8 cellular contexts compared by ENCODE assay signal in the genomic region with DNA sequence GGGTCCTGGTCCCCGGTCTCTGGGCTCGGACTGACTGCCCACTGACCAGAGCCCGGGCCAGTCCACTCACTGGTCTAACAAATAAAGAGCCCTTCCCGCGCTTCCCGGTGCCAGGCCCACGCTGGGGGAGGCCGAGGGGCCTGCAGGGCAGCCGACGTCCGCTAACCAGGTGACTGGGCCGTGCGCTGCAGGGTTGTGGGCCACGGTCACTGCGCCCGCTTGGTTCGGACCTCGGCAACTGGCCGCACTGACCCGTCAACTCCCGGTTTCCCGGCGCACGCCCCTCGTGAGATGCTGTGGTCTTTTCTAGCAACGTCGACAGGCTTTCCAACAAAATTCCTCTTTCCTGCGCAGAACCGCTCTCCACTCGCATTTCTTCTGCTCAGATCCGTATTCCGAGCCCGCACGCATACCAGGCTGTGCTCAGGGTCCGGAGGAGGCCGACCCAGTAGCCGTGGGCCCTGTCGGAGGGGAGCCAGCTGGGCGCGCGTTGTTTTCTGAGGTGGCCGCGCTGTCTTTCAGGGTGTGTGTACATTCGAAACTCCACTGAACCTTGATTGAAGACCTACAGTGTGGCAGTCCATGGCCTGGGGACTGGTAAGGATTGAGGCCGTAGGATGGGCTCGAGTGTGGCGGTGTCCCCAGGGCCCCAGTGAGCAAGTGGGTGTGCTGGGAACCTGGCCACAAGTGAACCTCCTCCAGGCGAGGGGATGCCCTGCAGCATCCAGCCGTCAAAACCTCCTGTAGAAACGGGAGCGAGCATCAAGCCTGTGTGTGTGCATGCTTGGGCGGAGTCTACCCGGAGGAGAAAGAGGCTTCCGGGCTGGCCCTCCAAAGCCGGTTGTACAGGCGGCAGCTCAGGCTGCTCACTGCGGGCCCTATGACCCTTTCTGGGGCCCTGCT. TPM values are rescaled to one million over a fixed set of nuclear protein-coding genes. Genes with fewer than 3 reads are reported as not detected.
DNase-seq lines count a peak whose midpoint lies in the region; ATAC-seq, FAIRE-seq and TF ChIP-seq lines count a peak whose summit lies in the region.

No MANE protein-coding gene starts in this region.

- ATAC-seq in WTC11 (peak; percentile 0; the same call in 1 of the 2 replicates), pancreas (no peak), GM19023 (IDR thresholded peaks at IDR 0.05; ENCODE audit: unreplicated experiment) (no peak), HG03457 (IDR thresholded peaks at IDR 0.05; ENCODE audit: unreplicated experiment) (no peak)

- H3K4me1 ChIP-seq in BE2C (peaks cover 16% of the 10 kb centered on the region), HAP-1 (peaks cover 20% of the 10 kb centered on the region), pancreas (peaks cover 8 to 19% (median 12%) of the 10 kb centered on the region in 3 donors)

- no peaks in the 10 kb centered on the region for H3K36me3 Mint-ChIP-seq in WTC11

- H3K27ac Mint-ChIP-seq in WTC11 = peak overlapping the region; percentile 86

- WGBS in pancreas, 2 donors = 74 to 76% methylated on average over 55 to 57 of the region's 57 CpGs

- H3K9me3 ChIP-seq in BE2C (no peaks in the 10 kb centered on the region), HAP-1 (no peaks in the 10 kb centered on the region), pancreas (no peaks in the 10 kb centered on the region)

- POLR2A ChIA-PET in WTC11 (lab: Charles Lee) = no interaction called here

- H3K27me3 ChIP-seq in BE2C (no peaks in the 10 kb centered on the region), HAP-1 (ENCODE audit: low read depth) (no peaks in the 10 kb centered on the region), pancreas (no peaks in the 10 kb centered on the region)

- H3K27ac ChIP-seq in pancreas = peak overlapping the region in 2 of 4 donors; percentile 22 to 39

- H3K36me3 ChIP-seq in BE2C = peaks cover 1% of the 10 kb centered on the region
- H3K36me3 ChIP-seq in HAP-1 (replicated peaks) = peaks cover 14% of the 10 kb centered on the region
- H3K36me3 ChIP-seq in pancreas = no peaks in the 10 kb centered on the region

- H3K4me3 Mint-ChIP-seq in WTC11 = peak overlapping the region; percentile 85

- in situ Hi-C loops in HAP-1 (cut with MboI; ENCODE audit: low sequenced_read_pairs) = loop anchor here (10.0 kb wide), 1 partner anchor 150 kb away; a partner anchor contains a TSS

- intact Hi-C loops in pancreas (cut with DNase I) = no loop called here

- no peak for TF ChIP-seq CTCF in BE2C (IDR thresholded peaks at IDR 0.05; ENCODE audit: low read depth, low read length)
- no peak for TF ChIP-seq CTCF in WTC11 (IDR thresholded peaks at IDR 0.05)
- no peak for TF ChIP-seq CTCF in fibroblast of pulmonary artery (IDR thresholded peaks at IDR 0.05; ENCODE audit: low read length, missing control alignments)
- no peak for TF ChIP-seq CTCF in pancreas (IDR thresholded peaks at IDR 0.05)

- no peaks in the 10 kb centered on the region for H3K27me3 Mint-ChIP-seq in WTC11 (ENCODE audit: low read depth)

- no peak for DNase-seq in BE2C
- DNase-seq in HAP-1 (ENCODE audit: low spot score in 2 of 2) = peak in 1 of 2 experiments; percentile 53
- peak; percentile 49 for DNase-seq in WTC11 (ENCODE audit: low spot score)
- DNase-seq in fibroblast of pulmonary artery (ENCODE audit: low read depth) = peak; percentile 31
- DNase-seq in pancreas = peak in 5 of 6 donors; percentile 26 to 61 (median 48)
- no peak for DNase-seq in CD1c-positive myeloid dendritic cell (ENCODE audit: extremely low spot score)

- no peak for FAIRE-seq in pancreas (lab: Jason Lieb, UNC)

- no peaks in the 10 kb centered on the region for H3K9me3 Mint-ChIP-seq in WTC11

- H3K4me3 ChIP-seq in BE2C (ENCODE audit: low read depth, low read length) = peak overlapping the region; percentile 44
- peak overlapping the region; percentile 52 for H3K4me3 ChIP-seq in HAP-1
- peak overlapping the region; percentile 63 for H3K4me3 ChIP-seq in fibroblast of pulmonary artery (replicated peaks; ENCODE audit: low read depth, low read length)
- peak overlapping the region; percentile 19 to 57 (median 41) for H3K4me3 ChIP-seq in pancreas

- CTCF ChIA-PET in WTC11 (lab: Charles Lee) = no interaction called here

- peaks cover 45% of the 10 kb centered on the region for H3K4me1 Mint-ChIP-seq in WTC11

TF ChIP-seq in WTC11, 78 proteins besides CTCF, POLR2A, EP300 and RAD21:
- TF ChIP-seq KAT7 (CRISPR knock-in tag; IDR thresholded peaks at IDR 0.05; ENCODE audit: borderline replicate concordance) (0 out of 2 replicates have a peak, but pooled peaks have one; percentile 54), CREM (CRISPR knock-in tag; IDR thresholded peaks at IDR 0.05) (0 out of 2 replicates have a peak, but pooled peaks have one; percentile 2), IRF2 (CRISPR knock-in tag; IDR thresholded peaks at IDR 0.05; ENCODE audit: borderline replicate concordance, low read depth) (no peak), ZNF671 (CRISPR knock-in tag; IDR thresholded peaks at IDR 0.05) (no peak)
- TF ChIP-seq, protein P1, sequence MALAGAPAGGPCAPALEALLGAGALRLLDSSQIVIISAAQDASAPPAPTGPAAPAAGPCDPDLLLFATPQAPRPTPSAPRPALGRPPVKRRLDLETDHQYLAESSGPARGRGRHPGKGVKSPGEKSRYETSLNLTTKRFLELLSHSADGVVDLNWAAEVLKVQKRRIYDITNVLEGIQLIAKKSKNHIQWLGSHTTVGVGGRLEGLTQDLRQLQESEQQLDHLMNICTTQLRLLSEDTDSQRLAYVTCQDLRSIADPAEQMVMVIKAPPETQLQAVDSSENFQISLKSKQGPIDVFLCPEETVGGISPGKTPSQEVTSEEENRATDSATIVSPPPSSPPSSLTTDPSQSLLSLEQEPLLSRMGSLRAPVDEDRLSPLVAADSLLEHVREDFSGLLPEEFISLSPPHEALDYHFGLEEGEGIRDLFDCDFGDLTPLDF (CRISPR knock-in tag; IDR thresholded peaks at IDR 0.05) = no peak
- TF ChIP-seq, protein P2, sequence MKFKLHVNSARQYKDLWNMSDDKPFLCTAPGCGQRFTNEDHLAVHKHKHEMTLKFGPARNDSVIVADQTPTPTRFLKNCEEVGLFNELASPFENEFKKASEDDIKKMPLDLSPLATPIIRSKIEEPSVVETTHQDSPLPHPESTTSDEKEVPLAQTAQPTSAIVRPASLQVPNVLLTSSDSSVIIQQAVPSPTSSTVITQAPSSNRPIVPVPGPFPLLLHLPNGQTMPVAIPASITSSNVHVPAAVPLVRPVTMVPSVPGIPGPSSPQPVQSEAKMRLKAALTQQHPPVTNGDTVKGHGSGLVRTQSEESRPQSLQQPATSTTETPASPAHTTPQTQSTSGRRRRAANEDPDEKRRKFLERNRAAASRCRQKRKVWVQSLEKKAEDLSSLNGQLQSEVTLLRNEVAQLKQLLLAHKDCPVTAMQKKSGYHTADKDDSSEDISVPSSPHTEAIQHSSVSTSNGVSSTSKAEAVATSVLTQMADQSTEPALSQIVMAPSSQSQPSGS (CRISPR knock-in tag; IDR thresholded peaks at IDR 0.05; ENCODE audit: borderline replicate concordance, low read depth) = no peak
- TF ChIP-seq, protein P3, sequence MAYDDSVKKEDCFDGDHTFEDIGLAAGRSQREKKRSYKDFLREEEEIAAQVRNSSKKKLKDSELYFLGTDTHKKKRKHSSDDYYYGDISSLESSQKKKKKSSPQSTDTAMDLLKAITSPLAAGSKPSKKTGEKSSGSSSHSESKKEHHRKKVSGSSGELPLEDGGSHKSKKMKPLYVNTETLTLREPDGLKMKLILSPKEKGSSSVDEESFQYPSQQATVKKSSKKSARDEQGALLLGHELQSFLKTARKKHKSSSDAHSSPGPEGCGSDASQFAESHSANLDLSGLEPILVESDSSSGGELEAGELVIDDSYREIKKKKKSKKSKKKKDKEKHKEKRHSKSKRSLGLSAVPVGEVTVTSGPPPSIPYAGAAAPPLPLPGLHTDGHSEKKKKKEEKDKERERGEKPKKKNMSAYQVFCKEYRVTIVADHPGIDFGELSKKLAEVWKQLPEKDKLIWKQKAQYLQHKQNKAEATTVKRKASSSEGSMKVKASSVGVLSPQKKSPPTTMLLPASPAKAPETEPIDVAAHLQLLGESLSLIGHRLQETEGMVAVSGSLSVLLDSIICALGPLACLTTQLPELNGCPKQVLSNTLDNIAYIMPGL (CRISPR knock-in tag; IDR thresholded peaks at IDR 0.05) = 0 out of 2 replicates have a peak, but pooled peaks have one; percentile 53
TF ChIP-seq in WTC11: peak in this region for 3.

RNA-seq across cellular contexts. Expression of a gene that starts 0.9 kb away (rescaled TPM):
- polyA plus RNA-seq in BE2C (2012; ENCODE audit: insufficient read depth, insufficient read length, low read depth) = 261 TPM
- total RNA-seq in WTC11 (2021) (377 to 430 TPM (median 417 TPM) in 3 replicates), pancreas (10 to 100 TPM in 1 of 6 donors, 1 to 10 TPM in 5; 3.5 to 14.5 (median 7.7) TPM)
- polyA plus RNA-seq in pancreas = 10 to 100 TPM; 17.3 to 37.6 TPM

RNA-seq across cellular contexts. Expression of a gene that starts 1.9 kb away (rescaled TPM):
- 28.9 TPM for polyA plus RNA-seq in BE2C (2012; ENCODE audit: insufficient read depth, insufficient read length, low read depth)
- 30.0 to 37.8 TPM (median 36.4 TPM) in 3 replicates for total RNA-seq in WTC11 (2021)
- 10 to 100 TPM in 1 of 6 donors, 1 to 10 TPM in 5; 5.0 to 11.2 (median 7.1) TPM for total RNA-seq in pancreas
- polyA plus RNA-seq in pancreas = 10 to 100 TPM; 25.7 to 41.8 TPM

RNA-seq across cellular contexts. Expression of a gene that starts 39.4 kb away (rescaled TPM):
- not detected for polyA plus RNA-seq in BE2C (2012; ENCODE audit: insufficient read depth, insufficient read length, low read depth)
- total RNA-seq in WTC11 (2021) = 1.9 to 2.6 TPM (median 2.1 TPM) in 3 replicates
- total RNA-seq in pancreas = 10 to 100 TPM in 5 of 6 donors, 1 to 10 TPM in 1; 8.2 to 57.7 (median 36.3) TPM
- polyA plus RNA-seq in pancreas = 100 to 1,000 TPM; 122 to 140 TPM

Comparison
In these comparisons a context has a peak if more than half of its experiments do, and no peak if none do; other contexts are left out.
1. DNase-seq: peak in WTC11 (single experiment), fibroblast of pulmonary artery (single experiment) and pancreas (5 of 6); none in BE2C (single experiment) and CD1c-positive myeloid dendritic cell (single experiment).
2. RNA of a gene that starts 0.9 kb away (total RNA-seq): 377 to 430 TPM in WTC11; 3.5 to 14.5 TPM in pancreas; every median in the first group is over 10 times any median in the second.
3. Peak in every context shown above with its lines, with median percentiles within 50 percentile points of each other: H3K4me3 ChIP-seq.